ENCODE assay signal across 15 cellular contexts in the genomic region with DNA sequence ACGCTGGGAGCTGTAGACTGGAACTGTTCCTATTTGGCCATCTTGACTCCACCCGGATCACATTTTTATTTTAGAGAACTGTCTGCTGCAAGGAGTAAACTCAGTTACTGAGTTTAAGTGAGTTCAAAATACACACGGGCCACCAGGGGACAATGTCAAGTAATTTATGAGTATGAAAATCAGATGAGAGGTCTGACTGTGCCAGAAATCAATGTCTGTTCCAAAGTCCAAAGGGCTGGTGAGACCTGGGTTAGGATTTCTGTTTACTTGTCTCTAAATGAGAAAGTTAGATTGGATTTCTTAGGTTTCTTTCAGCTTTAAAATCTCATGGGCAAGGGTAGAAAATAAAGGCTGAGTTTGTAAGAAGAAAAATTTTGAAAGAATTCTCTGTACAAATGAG.
DNase-seq lines count a peak whose midpoint lies in the region; ATAC-seq and TF ChIP-seq lines count a peak whose summit lies in the region.
"Had no signal": no experiment of that assay in that cellular context is flagged by ENCODE, and none has a peak within 500 bp of the region (broad histone marks: within the 10 kb centered on the region; RNA-seq: fewer than 3 reads in every experiment).

No MANE protein-coding gene starts in this region.

- ATAC-seq in body of pancreas (peak; percentile 71), right lobe of liver (peak in 3 of 4 donors; percentile 47 to 69 (median 59)), sciatic nerve (peak; percentile 73), GM21717 (IDR thresholded peaks at IDR 0.05; ENCODE audit: unreplicated experiment) (no peak)
- ATAC-seq: HCT116, Panc1 had no signal

- H3K4me1 ChIP-seq in body of pancreas (peaks cover 17% of the 10 kb centered on the region), right lobe of liver (peaks cover 0 to 6% (median 0%) of the 10 kb centered on the region in 4 donors), vagina (no peaks in the 10 kb centered on the region)

- 11 to 17% methylated on average over 3 of the region's 3 CpGs for WGBS in body of pancreas, 2 donors
- WGBS in right lobe of liver (ENCODE audit: insufficient coverage, low coverage, low lambda C conversion rate, missing lambda C conversion rate), result 49% methylated on average over 3 of the region's 3 CpGs

- H3K27me3 ChIP-seq in body of pancreas (no peaks in the 10 kb centered on the region), right lobe of liver (no peaks in the 10 kb centered on the region), vagina (no peaks in the 10 kb centered on the region)

- H3K27ac ChIP-seq in body of pancreas (peak overlapping the region in 1 of 4 donors; percentile 31), right lobe of liver (no peak overlapping the region), vagina (no peak overlapping the region)

- no peak overlapping the region for H3K4me3 ChIP-seq in body of pancreas
- H3K4me3 ChIP-seq in right lobe of liver, result no peak overlapping the region
- no peak overlapping the region for H3K4me3 ChIP-seq in vagina

- H3K9me3 ChIP-seq in body of pancreas (no peaks in the 10 kb centered on the region), right lobe of liver (no peaks in the 10 kb centered on the region), vagina (no peaks in the 10 kb centered on the region)

- no peaks in the 10 kb centered on the region for H3K36me3 ChIP-seq in body of pancreas (replicated peaks in 1 of 2; ENCODE audit: insufficient read depth in 1 of 2, low read depth in 2 of 2)
- no peaks in the 10 kb centered on the region for H3K36me3 ChIP-seq in right lobe of liver
- no peaks in the 10 kb centered on the region for H3K36me3 ChIP-seq in vagina

- intact Hi-C loops in body of pancreas (cut with DNase I) (no loop called here), right lobe of liver (cut with DNase I) (no loop called here), sciatic nerve (cut with DNase I) (no loop called here), vagina (cut with DNase I) (no loop called here)

- no peak for TF ChIP-seq POLR2A in body of pancreas (IDR thresholded peaks at IDR 0.05)
- no peak for TF ChIP-seq POLR2A in right lobe of liver (IDR thresholded peaks at IDR 0.05)
- no peak for TF ChIP-seq POLR2A in vagina (IDR thresholded peaks at IDR 0.05)

- peak; percentile 27 for DNase-seq in COLO668 (lab: John Stamatoyannopoulos, UW; ENCODE audit: unreplicated experiment)
- peak in 3 of 4 donors; percentile 24 to 55 (median 32) for DNase-seq in body of pancreas
- DNase-seq in right lobe of liver, result no peak
- DNase-seq in sciatic nerve (ENCODE audit: low spot score), result no peak
- DNase-seq in vagina (ENCODE audit: extremely low spot score in 2 of 2), result no peak
- DNase-seq in NOMO-1 (lab: John Stamatoyannopoulos, UW; ENCODE audit: unreplicated experiment in 2 of 2), result no peak
- DNase-seq: IMR-90, KG1, MM.1S, NCI-H2029 treated with DMSO at 0.1 percent for 48 hours, NCI-H446 treated with DMSO at 0.1 percent for 48 hours, SHP77 treated with DMSO at 0.1 percent for 48 hours had no signal

- TF ChIP-seq CTCF in body of pancreas (IDR thresholded peaks at IDR 0.05) (peak in 4 of 7 experiments; percentile 23 to 46 (median 42)), right lobe of liver (IDR thresholded peaks at IDR 0.05) (no peak), vagina (IDR thresholded peaks at IDR 0.05) (no peak)

Comparison
In these comparisons a context has a peak if more than half of its experiments do, and no peak if none do; other contexts are left out.
1. DNase-seq: peak in COLO668 (single experiment) and body of pancreas (3 of 4); none in right lobe of liver (0 of 3), sciatic nerve (single experiment), vagina (0 of 2) and NOMO-1 (0 of 2).
2. CTCF ChIP-seq: peak in body of pancreas (4 of 7); none in right lobe of liver (0 of 4) and vagina (0 of 3).